ENCODE assay signal across 8 cellular contexts in the genomic region with DNA sequence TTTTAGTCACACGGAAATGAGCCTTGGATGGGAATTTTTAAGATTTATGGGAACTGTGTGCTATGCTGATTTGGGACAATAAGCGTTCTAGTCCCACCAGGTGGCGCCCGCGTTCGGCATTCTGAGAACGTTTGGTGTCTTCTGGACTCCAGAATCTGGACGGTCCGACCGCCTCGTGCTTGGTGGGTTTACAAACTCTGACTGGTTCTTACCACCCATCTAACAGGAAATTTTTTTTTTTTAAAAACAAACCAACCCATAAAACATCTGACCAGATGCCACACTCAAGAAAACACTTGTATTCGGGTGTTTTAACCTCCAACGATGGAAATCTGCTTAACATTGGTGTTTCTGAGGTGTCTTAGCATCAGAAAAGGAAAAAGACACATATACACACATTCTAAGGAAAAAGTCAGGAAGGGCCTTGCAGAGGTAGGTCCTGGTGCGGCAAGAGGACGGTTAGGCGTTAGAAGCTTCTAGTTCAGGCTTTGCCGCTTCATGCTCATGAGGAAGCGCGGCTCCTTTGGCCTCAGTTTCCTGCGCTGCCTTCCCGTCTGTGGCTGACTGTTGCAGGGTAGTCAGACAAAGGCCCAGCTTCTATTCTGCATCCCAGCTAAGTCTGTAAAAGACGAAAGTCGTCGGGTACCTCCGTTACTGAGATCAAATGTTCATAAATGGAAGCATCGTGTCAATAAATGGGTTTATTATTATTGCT. TPM values are rescaled to one million over a fixed set of nuclear protein-coding genes. Genes with fewer than 3 reads are reported as not detected.
A peak's percentile ranks its signal among the peaks of the same experiment; 100 is the strongest.
DNase-seq lines count a peak whose midpoint lies in the region; ATAC-seq, FAIRE-seq and TF ChIP-seq lines count a peak whose summit lies in the region.

No MANE protein-coding gene starts in this region.

- peak; percentile 81 to 83 for TF ChIP-seq CTCF in fibroblast of lung (conservative IDR thresholded peaks at IDR 0.05 in 1 of 2, IDR thresholded peaks at IDR 0.05 in 1 of 2; ENCODE audit: low read depth in 1 of 2, low read length in 2 of 2)

- CTCF ChIA-PET in naive thymus-derived CD4-positive, alpha-beta T cell (lab: Charles Lee) = interaction anchor here (0.7 to 4.2 kb wide), 10 partner anchors 21 to 694 kb away, joined by 3 to 53 read pairs (median 3); a partner anchor contains a TSS

- peaks cover 16% of the 10 kb centered on the region for H3K27me3 Mint-ChIP-seq in activated T-helper 2 cell treated with anti-CD3 and anti-CD28 coated beads, Interferon-gamma antibody, Interleukin-2, Interleukin-4, amounts not matched to agents 10 μg/mL and 5 μg/mL and 100 μg/mL, durations not matched to agents 14 hours and 24 hours and 36 hours (ENCODE audit: low read depth)
- peaks cover 7 to 13% (median 9%) of the 10 kb centered on the region in 5 donors for H3K27me3 Mint-ChIP-seq in naive thymus-derived CD4-positive, alpha-beta T cell

- no peaks in the 10 kb centered on the region for H3K27me3 ChIP-seq in fibroblast of lung (ENCODE audit: control insufficient read depth, insufficient read depth, low read length)
- no peaks in the 10 kb centered on the region for H3K27me3 ChIP-seq in naive thymus-derived CD4-positive, alpha-beta T cell (ENCODE audit: control insufficient read depth in 2 of 2, insufficient read depth in 2 of 2, low read length in 2 of 2)

- peaks cover 16% of the 10 kb centered on the region for H3K4me1 ChIP-seq in fibroblast of lung (ENCODE audit: control insufficient read depth, extremely low read depth, insufficient read depth, low read length)
- H3K4me1 ChIP-seq in naive thymus-derived CD4-positive, alpha-beta T cell (ENCODE audit: control insufficient read depth in 2 of 2, insufficient read depth in 2 of 2, low read length in 2 of 2) = peaks cover 8 to 16% of the 10 kb centered on the region in 2 donors

- H3K4me3 Mint-ChIP-seq in activated T-helper 2 cell treated with anti-CD3 and anti-CD28 coated beads, Interferon-gamma antibody, Interleukin-2, Interleukin-4, amounts not matched to agents 10 μg/mL and 5 μg/mL and 100 μg/mL, durations not matched to agents 14 hours and 24 hours and 36 hours (ENCODE audit: low read depth) = peak overlapping the region; percentile 85
- H3K4me3 Mint-ChIP-seq in naive thymus-derived CD4-positive, alpha-beta T cell = peak overlapping the region; percentile 85 to 96 (median 90)

- peak overlapping the region; percentile 39 for H3K9ac ChIP-seq in fibroblast of lung (ENCODE audit: insufficient read depth, low read length)

- no peaks in the 10 kb centered on the region for H4K20me1 ChIP-seq in fibroblast of lung (ENCODE audit: control insufficient read depth, extremely low read depth, insufficient read depth, low read length)

- peaks cover 14% of the 10 kb centered on the region for H3K36me3 Mint-ChIP-seq in activated T-helper 2 cell treated with anti-CD3 and anti-CD28 coated beads, Interferon-gamma antibody, Interleukin-2, Interleukin-4, amounts not matched to agents 10 μg/mL and 5 μg/mL and 100 μg/mL, durations not matched to agents 14 hours and 24 hours and 36 hours (ENCODE audit: low read depth)
- H3K36me3 Mint-ChIP-seq in naive thymus-derived CD4-positive, alpha-beta T cell = peaks cover 0 to 2% (median 0%) of the 10 kb centered on the region in 5 donors

- POLR2A ChIA-PET in naive thymus-derived CD4-positive, alpha-beta T cell (lab: Charles Lee) = interaction anchor here (1.7 kb wide), 1 partner anchor 287 kb away, joined by 4 read pairs; a partner anchor contains a TSS

- H3K9me3 ChIP-seq in KOPT-K1 (ENCODE audit: insufficient read depth, low read length, poor library complexity, severe bottlenecking) (no peaks in the 10 kb centered on the region), fibroblast of lung (ENCODE audit: control insufficient read depth, insufficient read depth, low read depth, low read length) (no peaks in the 10 kb centered on the region)
- no peaks in the 10 kb centered on the region for H3K9me3 ChIP-seq in naive thymus-derived CD4-positive, alpha-beta T cell (ENCODE audit: control insufficient read depth in 2 of 3, low read length in 3 of 3)

- H3K4me2 ChIP-seq in fibroblast of lung (ENCODE audit: extremely low read depth, insufficient read depth, low read length) = peak overlapping the region; percentile 42

- peak; percentile 28 for ATAC-seq in naive thymus-derived CD4-positive, alpha-beta T cell
- ATAC-seq in HG03442 (IDR thresholded peaks at IDR 0.05; ENCODE audit: unreplicated experiment) = no peak

- H3K9me3 Mint-ChIP-seq in activated T-helper 2 cell treated with anti-CD3 and anti-CD28 coated beads, Interferon-gamma antibody, Interleukin-2, Interleukin-4, amounts not matched to agents 10 μg/mL and 5 μg/mL and 100 μg/mL, durations not matched to agents 14 hours and 24 hours and 36 hours = no peaks in the 10 kb centered on the region
- no peaks in the 10 kb centered on the region for H3K9me3 Mint-ChIP-seq in naive thymus-derived CD4-positive, alpha-beta T cell

- H3K36me3 ChIP-seq in KOPT-K1 (ENCODE audit: insufficient read depth, low read length) (peaks cover 14% of the 10 kb centered on the region), fibroblast of lung (ENCODE audit: control insufficient read depth, insufficient read depth, low read length) (no peaks in the 10 kb centered on the region)
- H3K36me3 ChIP-seq in naive thymus-derived CD4-positive, alpha-beta T cell (ENCODE audit: control insufficient read depth in 2 of 3, insufficient read depth in 3 of 3, low read length in 3 of 3) = no peaks in the 10 kb centered on the region

- H3K27ac ChIP-seq in KOPT-K1 (ENCODE audit: low read depth, low read length, poor library complexity, severe bottlenecking) (peak overlapping the region; percentile 68), fibroblast of lung (ENCODE audit: insufficient read depth, low read length) (peak overlapping the region; percentile 89)
- peak overlapping the region; percentile 57 for H3K27ac ChIP-seq in naive thymus-derived CD4-positive, alpha-beta T cell (ENCODE audit: low read depth, low read length)

- intact Hi-C loops in activated T-helper 2 cell treated with anti-CD3 and anti-CD28 coated beads, Interferon-gamma antibody, Interleukin-2, Interleukin-4, amounts not matched to agents 10 μg/mL and 5 μg/mL and 100 μg/mL, durations not matched to agents 14 hours and 24 hours and 36 hours (cut with micrococcal nuclease) = loop anchor here (1.0 to 5.0 kb wide), 6 partner anchors 22 to 348 kb away; a partner anchor contains a TSS
- intact Hi-C loops in naive thymus-derived CD4-positive, alpha-beta T cell (cut with micrococcal nuclease) = loop anchor here (1.0 to 10.0 kb wide), 16 partner anchors 22 to 1120 kb away; a partner anchor contains a TSS

- no peak overlapping the region for H2AFZ ChIP-seq in fibroblast of lung (ENCODE audit: low read length)

- H3K79me2 ChIP-seq in fibroblast of lung (ENCODE audit: control insufficient read depth, insufficient read depth, low read length) = peaks cover 18% of the 10 kb centered on the region

- peaks cover 23% of the 10 kb centered on the region for H3K4me1 Mint-ChIP-seq in activated T-helper 2 cell treated with anti-CD3 and anti-CD28 coated beads, Interferon-gamma antibody, Interleukin-2, Interleukin-4, amounts not matched to agents 10 μg/mL and 5 μg/mL and 100 μg/mL, durations not matched to agents 14 hours and 24 hours and 36 hours (ENCODE audit: low read depth)
- peaks cover 14 to 29% (median 18%) of the 10 kb centered on the region in 7 donors for H3K4me1 Mint-ChIP-seq in naive thymus-derived CD4-positive, alpha-beta T cell

- peak overlapping the region; percentile 95 for H3K27ac Mint-ChIP-seq in activated T-helper 2 cell treated with anti-CD3 and anti-CD28 coated beads, Interferon-gamma antibody, Interleukin-2, Interleukin-4, amounts not matched to agents 10 μg/mL and 5 μg/mL and 100 μg/mL, durations not matched to agents 14 hours and 24 hours and 36 hours
- peak overlapping the region; percentile 64 to 93 (median 85) for H3K27ac Mint-ChIP-seq in naive thymus-derived CD4-positive, alpha-beta T cell

- FAIRE-seq in RCC 7860 (lab: Jason Lieb, UNC) = peak; percentile 74

- H3K4me3 ChIP-seq in fibroblast of lung (replicated peaks in 1 of 4; ENCODE audit: control extremely low read depth in 1 of 4, insufficient read depth in 1 of 4, low read depth in 3 of 4, low read length in 4 of 4) = peak overlapping the region in 2 of 4 experiments; percentile 56 to 87
- H3K4me3 ChIP-seq in naive thymus-derived CD4-positive, alpha-beta T cell (ENCODE audit: low read length) = peak overlapping the region; percentile 67

- peak; percentile 72 for DNase-seq in D341Med (ENCODE audit: low spot score)
- peak; percentile 70 for DNase-seq in RCC 7860 (ENCODE audit: low spot score)
- peak; percentile 58 for DNase-seq in activated T-helper 2 cell treated with anti-CD3 and anti-CD28 coated beads, Interferon-gamma antibody, Interleukin-2, Interleukin-4, amounts not matched to agents 10 μg/mL and 5 μg/mL and 100 μg/mL, durations not matched to agents 14 hours and 24 hours and 36 hours (ENCODE audit: low spot score)
- peak; percentile 80 to 91 for DNase-seq in fibroblast of lung (ENCODE audit: low read depth in 2 of 2)
- peak; percentile 33 to 79 (median 48) for DNase-seq in naive thymus-derived CD4-positive, alpha-beta T cell
- peak; percentile 53 to 60 for DNase-seq in stimulated activated CD8-positive, alpha-beta memory T cell treated with anti-CD3 and anti-CD28 coated beads, Interleukin-7, amount 100 ng/mL, for 4 hours (ENCODE audit: low read depth in 2 of 2)

RNA-seq across cellular contexts. Expression of a gene that starts 0.8 kb away (rescaled TPM):
- total RNA-seq in activated T-helper 2 cell treated with anti-CD3 and anti-CD28 coated beads, Interferon-gamma antibody, Interleukin-2, Interleukin-4, amounts not matched to agents 10 μg/mL and 5 μg/mL and 100 μg/mL, durations not matched to agents 14 hours and 24 hours and 36 hours = 12.1 and 13.0 TPM in 2 replicates
- total RNA-seq in fibroblast of lung = 28.5 and 38.5 TPM in 2 replicates
- 9.3 and 10.2 TPM in 2 replicates for polyA plus RNA-seq in fibroblast of lung
- 10.7 and 11.2 TPM in 2 replicates for polyA plus RNA-seq in fibroblast of lung (2012)
- 5.9 and 8.1 TPM in 2 replicates for polyA minus RNA-seq in fibroblast of lung (ENCODE audit: low replicate concordance)
- total RNA-seq in naive thymus-derived CD4-positive, alpha-beta T cell = 1 to 10 TPM in 2 of 5 experiments, under 1 TPM in 3; 0.22 to 8.2 (median 0.69) TPM
- not detected for polyA plus RNA-seq in naive thymus-derived CD4-positive, alpha-beta T cell

RNA-seq across cellular contexts. Expression of a gene that starts 22.3 kb away (rescaled TPM):
- total RNA-seq in activated T-helper 2 cell treated with anti-CD3 and anti-CD28 coated beads, Interferon-gamma antibody, Interleukin-2, Interleukin-4, amounts not matched to agents 10 μg/mL and 5 μg/mL and 100 μg/mL, durations not matched to agents 14 hours and 24 hours and 36 hours = 72.7 and 73.3 TPM in 2 replicates
- total RNA-seq in fibroblast of lung = 50.1 and 53.0 TPM in 2 replicates
- polyA plus RNA-seq in fibroblast of lung = 59.8 and 67.3 TPM in 2 replicates
- 42.5 and 47.0 TPM in 2 replicates for polyA plus RNA-seq in fibroblast of lung (2012)
- polyA minus RNA-seq in fibroblast of lung (ENCODE audit: low replicate concordance) = 26.5 and 45.4 TPM in 2 replicates
- 10 to 100 TPM; 38.7 to 73.0 (median 59.6) TPM for total RNA-seq in naive thymus-derived CD4-positive, alpha-beta T cell
- polyA plus RNA-seq in naive thymus-derived CD4-positive, alpha-beta T cell = 10 to 100 TPM; 33.5 to 53.4 TPM

RNA-seq across cellular contexts. Expression of a gene that starts 50.2 kb away (rescaled TPM):
- 92.3 and 98.8 TPM in 2 replicates for total RNA-seq in activated T-helper 2 cell treated with anti-CD3 and anti-CD28 coated beads, Interferon-gamma antibody, Interleukin-2, Interleukin-4, amounts not matched to agents 10 μg/mL and 5 μg/mL and 100 μg/mL, durations not matched to agents 14 hours and 24 hours and 36 hours
- 31.3 and 51.9 TPM in 2 replicates for total RNA-seq in fibroblast of lung
- polyA plus RNA-seq in fibroblast of lung = 74.4 and 85.7 TPM in 2 replicates
- 65.5 and 70.1 TPM in 2 replicates for polyA plus RNA-seq in fibroblast of lung (2012)
- polyA minus RNA-seq in fibroblast of lung (ENCODE audit: low replicate concordance) = 138 and 201 TPM in 2 replicates
- total RNA-seq in naive thymus-derived CD4-positive, alpha-beta T cell = 100 to 1,000 TPM in 1 of 5 experiments, 10 to 100 TPM in 4; 49.6 to 123 (median 80.5) TPM
- 1 to 10 TPM; 1.4 to 2.0 TPM for polyA plus RNA-seq in naive thymus-derived CD4-positive, alpha-beta T cell
